In the genomic region with DNA sequence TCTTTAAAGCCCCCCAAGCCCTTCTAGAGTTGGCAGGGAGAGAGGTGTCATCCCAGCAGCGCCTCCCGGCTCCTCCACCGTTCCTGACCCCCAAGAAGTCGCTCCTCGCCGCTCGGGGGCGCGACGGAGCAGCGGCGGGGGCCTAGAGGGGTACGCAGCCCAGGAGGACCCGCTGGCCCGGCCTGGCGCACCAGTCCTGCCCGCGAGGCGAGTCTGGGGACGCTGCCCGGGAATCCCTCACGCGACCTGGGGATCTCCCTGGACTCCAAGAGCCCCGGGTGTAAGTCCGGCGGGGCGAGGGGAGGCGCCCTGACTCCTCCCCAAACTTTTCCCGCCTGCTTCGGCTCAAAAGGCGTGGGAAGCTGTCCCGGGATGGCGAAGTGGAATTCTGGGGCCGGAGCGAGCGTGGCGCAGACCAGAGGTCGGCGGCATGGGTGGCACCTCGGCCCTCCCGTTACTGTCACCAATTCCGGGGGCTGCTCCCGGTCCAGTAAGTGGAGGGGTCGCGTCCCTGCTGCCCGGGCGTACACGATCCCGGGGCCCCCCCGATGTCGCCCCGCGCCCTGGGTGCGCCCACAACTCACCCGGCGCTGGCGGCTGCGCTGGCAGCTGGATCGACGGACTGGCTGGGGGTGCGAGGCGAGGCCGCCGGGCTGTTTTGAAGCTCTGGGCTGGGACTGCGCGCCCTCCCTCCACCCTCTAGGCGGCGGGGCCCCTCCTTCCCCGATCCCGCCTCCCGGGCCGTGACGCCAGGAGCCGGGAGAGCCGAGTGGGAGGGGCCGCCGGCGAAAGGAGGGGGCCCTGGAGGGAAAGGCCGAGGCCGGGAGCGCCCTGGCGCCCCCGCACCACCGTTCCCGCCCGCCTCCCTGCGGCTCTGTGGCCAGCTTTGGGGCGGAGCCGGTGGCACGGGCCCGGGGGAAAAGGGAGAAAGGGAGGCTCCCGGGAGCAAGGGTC, we compare ENCODE assay signal across 9 cellular contexts. TPM values are rescaled to one million over a fixed set of nuclear protein-coding genes. Genes with fewer than 3 reads are reported as not detected.
A peak's percentile ranks its signal among the peaks of the same experiment; 100 is the strongest.
DNase-seq lines count a peak whose midpoint lies in the region; ATAC-seq, FAIRE-seq and TF ChIP-seq lines count a peak whose summit lies in the region.
"Had no signal": no experiment of that assay in that cellular context is flagged by ENCODE, and none has a peak within 500 bp of the region (broad histone marks: within the 10 kb centered on the region; RNA-seq: fewer than 3 reads in every experiment).

A gene with protein sequence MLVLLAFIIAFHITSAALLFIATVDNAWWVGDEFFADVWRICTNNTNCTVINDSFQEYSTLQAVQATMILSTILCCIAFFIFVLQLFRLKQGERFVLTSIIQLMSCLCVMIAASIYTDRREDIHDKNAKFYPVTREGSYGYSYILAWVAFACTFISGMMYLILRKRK (minus strand): TSS at position 634 of the 954 bp plus-strand sequence. CDS start 32,981 bp downstream, outside the sequence.

- no peak within 1 kb of the TSS for H3K14ac ChIP-seq in H1 (ENCODE audit: insufficient read length)

- peak within 1 kb of the TSS; percentile 43; the same call in 1 of the 2 replicates for H2BK12ac ChIP-seq in H1 (ENCODE audit: low read depth, low read length)

- H3K4me1 ChIP-seq in NT2/D1 (ENCODE audit: insufficient read depth, insufficient read length) = peaks cover 28% of the 10 kb centered on the region
- peaks cover 16 to 39% (median 22%) of the 10 kb centered on the region in 4 experiments for H3K4me1 ChIP-seq in H1 (replicated peaks in 1 of 4; ENCODE audit: control insufficient read depth in 3 of 4, insufficient read depth in 4 of 4, low read length in 3 of 4)
- peaks cover 0 to 3% (median 0%) of the 10 kb centered on the region in 4 donors for H3K4me1 ChIP-seq in right lobe of liver
- peaks cover 27% of the 10 kb centered on the region for H3K4me1 ChIP-seq in testis

- peaks cover 5 to 7% of the 10 kb centered on the region in 2 experiments for H4K20me1 ChIP-seq in H1 (replicated peaks in 1 of 2; ENCODE audit: control insufficient read depth in 1 of 2, insufficient read depth in 2 of 2, low read length in 2 of 2)

- H3K27me3 ChIP-seq in NT2/D1 (ENCODE audit: insufficient read depth, insufficient read length) (no peaks in the 10 kb centered on the region), H1 (replicated peaks in 1 of 4; ENCODE audit: control insufficient read depth in 3 of 4, extremely low read depth in 1 of 4, insufficient read depth in 3 of 4, low read length in 3 of 4) (no peaks in the 10 kb centered on the region), right lobe of liver (no peaks in the 10 kb centered on the region), testis (no peaks in the 10 kb centered on the region)

- peak within 1 kb of the TSS; percentile 44 for H3K56ac ChIP-seq in H1 (replicated peaks; ENCODE audit: insufficient read length, low read depth, low read length)

- peak; percentile 15 for DNase-seq in stimulated activated CD4-positive, alpha-beta T cell treated with anti-CD3 and anti-CD28 coated beads, Interleukin-15, amount 100 ng/mL, for 24 hours
- DNase-seq in stimulated activated CD4-positive, alpha-beta T cell treated with anti-CD3 and anti-CD28 coated beads, Interleukin-4, amount 100 ng/mL, for 1 hour = no peak
- DNase-seq in NT2/D1 (ENCODE audit: low read depth, low spot score) = peak; percentile 64
- DNase-seq in H1 (ENCODE audit: low read depth in 1 of 2, low spot score in 2 of 2) = peak; percentile 31 to 90
- DNase-seq in right lobe of liver = peak; percentile 85 to 87 (median 86)
- DNase-seq in testis = peak; percentile 68

- peak; percentile 94 to 97 (median 96) for ATAC-seq in right lobe of liver
- ATAC-seq in HG03439 (IDR thresholded peaks at IDR 0.05; ENCODE audit: unreplicated experiment) = no peak
- ATAC-seq in GM21529 (IDR thresholded peaks at IDR 0.05; ENCODE audit: unreplicated experiment) = no peak

- H3K4me2 ChIP-seq in H1 (ENCODE audit: insufficient read depth in 1 of 2, low read depth in 2 of 2, low read length in 2 of 2) = peak within 1 kb of the TSS; percentile 41 to 91

- H2BK20ac ChIP-seq in H1 (ENCODE audit: low read length) = peak within 1 kb of the TSS; percentile 61; the same call in 1 of the 2 replicates

- H3K27ac ChIP-seq in H1 (ENCODE audit: low read depth, low read length) (peak within 1 kb of the TSS; percentile 33; the same call in 1 of the 2 replicates), right lobe of liver (peak within 1 kb of the TSS; percentile 67 to 74 (median 74)), testis (peak within 1 kb of the TSS; percentile 84 to 88)

- no peak within 1 kb of the TSS for H2AK5ac ChIP-seq in H1 (ENCODE audit: low read depth, low read length)

- H4K8ac ChIP-seq in H1 (ENCODE audit: extremely low read depth, insufficient read depth, low read length) = peak within 1 kb of the TSS; percentile 76

- H3K4me3 ChIP-seq in NT2/D1 (ENCODE audit: insufficient read length, low read depth) (peak within 1 kb of the TSS; percentile 78), H1 (ENCODE audit: extremely low read depth in 1 of 4, insufficient read depth in 2 of 4, low read depth in 3 of 4, low read length in 4 of 4) (peak within 1 kb of the TSS; percentile 41 to 85 (median 62)), right lobe of liver (peak within 1 kb of the TSS; percentile 79 to 96 (median 84)), testis (peak within 1 kb of the TSS; percentile 85 to 91)

- H3K9me3 ChIP-seq in NT2/D1 (ENCODE audit: insufficient read depth, low read length) (peaks cover 11% of the 10 kb centered on the region), H1 (ENCODE audit: insufficient read depth in 2 of 2, low read depth in 1 of 2, low read length in 1 of 2) (no peaks in the 10 kb centered on the region), right lobe of liver (no peaks in the 10 kb centered on the region), testis (no peaks in the 10 kb centered on the region)

- CTCF ChIA-PET in H1 (lab: Charles Lee; ENCODE audit: partially characterized antibody) = interaction anchor here (0.7 to 3.9 kb wide), 28 partner anchors 8 to 338 kb away, joined by 3 to 22 read pairs (median 4); a partner anchor contains a TSS

- TF ChIP-seq EP300 in H1 (IDR thresholded peaks at IDR 0.05; ENCODE audit: borderline replicate concordance in 1 of 2, low read depth in 2 of 2, low read length in 2 of 2) = 0 out of 3 replicates have a peak, but pooled peaks of 1 of the 2 experiments have one; percentile 49

- WGBS in H1 (ENCODE audit: extremely low coverage in 1 of 2, insufficient coverage in 1 of 2, insufficient read length in 1 of 2, insufficient replicate concordance in 2 of 2, low coverage in 1 of 2, low lambda C conversion rate in 2 of 2, missing lambda C conversion rate in 1 of 2), 2 experiments = 2% methylated on average over 73 of the region's 92 CpGs; no CpG with 5 or more reads in 1 of the 2 experiments
- 3% methylated on average over 5 of the region's 92 CpGs for WGBS in right lobe of liver (ENCODE audit: insufficient coverage, low coverage, low lambda C conversion rate, missing lambda C conversion rate)
- 0 to 1% methylated on average over 30 to 34 of the region's 92 CpGs for WGBS in testis, 2 donors

- H3K23me2 ChIP-seq in H1 (ENCODE audit: low read depth, low read length) = peaks cover 9% of the 10 kb centered on the region; the same call in 1 of the 2 replicates

- H3K36me3 ChIP-seq in NT2/D1 (ENCODE audit: insufficient read depth, insufficient read length, low read length) (no peaks in the 10 kb centered on the region), H1 (ENCODE audit: control insufficient read depth in 2 of 4, insufficient read depth in 4 of 4, low read length in 3 of 4) (no peaks in the 10 kb centered on the region), right lobe of liver (no peaks in the 10 kb centered on the region), testis (ENCODE audit: low read depth, missing control alignments) (no peaks in the 10 kb centered on the region)

- peak within 1 kb of the TSS; percentile 45 for H4K91ac ChIP-seq in H1 (replicated peaks; ENCODE audit: insufficient read length, low read length)

- peaks cover 8% of the 10 kb centered on the region; the same call in 1 of the 2 replicates for H3K79me1 ChIP-seq in H1 (ENCODE audit: low read depth, low read length)

- peak; percentile 63 to 75 for TF ChIP-seq RAD21 in H1 (IDR thresholded peaks at IDR 0.05 in 1 of 2, conservative IDR thresholded peaks at IDR 0.05 in 1 of 2; ENCODE audit: low read depth in 2 of 2, low read length in 2 of 2)

- no peak within 1 kb of the TSS for H3K4ac ChIP-seq in H1 (replicated peaks; ENCODE audit: insufficient read length, low read depth, low read length)

- H3K18ac ChIP-seq in H1 (ENCODE audit: extremely low read depth, low read length) = peak within 1 kb of the TSS; percentile 66; the same call in 1 of the 2 replicates

- no peak within 1 kb of the TSS for H3K23ac ChIP-seq in H1 (ENCODE audit: insufficient read length)

- peak in 1 of 2 experiments; percentile 51; a peak in 2 of 3 replicates for TF ChIP-seq POLR2A in H1 (IDR thresholded peaks at IDR 0.05; ENCODE audit: control extremely low read depth in 1 of 2, low read depth in 2 of 2, low read length in 2 of 2)
- TF ChIP-seq POLR2A in right lobe of liver (IDR thresholded peaks at IDR 0.05) = peak; percentile 76
- no peak for TF ChIP-seq POLR2A in testis (IDR thresholded peaks at IDR 0.05)

- H3K79me2 ChIP-seq in H1 (ENCODE audit: control insufficient read depth in 1 of 2, insufficient read depth in 2 of 2, low read length in 2 of 2) = peaks cover 0 to 2% of the 10 kb centered on the region in 2 experiments; a peak in 1 of 4 replicates

- TF ChIP-seq CTCF in H1 (IDR thresholded peaks at IDR 0.05; ENCODE audit: control extremely low read depth in 1 of 3, insufficient read depth in 1 of 3, low read depth in 1 of 3, low read length in 3 of 3) (peak; percentile 77 to 80 (median 79)), right lobe of liver (IDR thresholded peaks at IDR 0.05) (peak; percentile 40 to 58 (median 42)), testis (IDR thresholded peaks at IDR 0.05) (peak; percentile 46 to 59 (median 53))

- H2BK5ac ChIP-seq in H1 (ENCODE audit: low read depth, low read length) = peak within 1 kb of the TSS; percentile 71; the same call in 1 of the 2 replicates

- POLR2A ChIA-PET in H1 (lab: Charles Lee; ENCODE audit: partially characterized antibody) = interaction anchor here (0.9 to 1.1 kb wide), 3 partner anchors 10 to 42 kb away, joined by 3 to 4 read pairs (median 4); no protein-coding TSS in a partner anchor

- H2AFZ ChIP-seq in H1 (ENCODE audit: low read length) = peak within 1 kb of the TSS; percentile 48

- H3K9ac ChIP-seq in NT2/D1 (ENCODE audit: insufficient read length, low read depth) (peak within 1 kb of the TSS; percentile 89), H1 (replicated peaks in 1 of 4; ENCODE audit: extremely low read depth in 1 of 4, low read depth in 3 of 4, low read length in 3 of 4) (peak within 1 kb of the TSS in 2 of 4 experiments; percentile 42 to 52; a peak in 4 of 7 replicates)

- FAIRE-seq in H1 (lab: Jason Lieb, UNC) = no peak
- FAIRE-seq: colon had no signal

- H2BK120ac ChIP-seq in H1 (replicated peaks; ENCODE audit: low read depth, low read length) = peak within 1 kb of the TSS; percentile 24

- intact Hi-C loops in right lobe of liver (cut with DNase I) (no loop called here), testis (cut with DNase I; ENCODE audit: low total_unique reads) (no loop called here)

- H2BK15ac ChIP-seq in H1 (ENCODE audit: low read length) = peak within 1 kb of the TSS; percentile 31; the same call in 1 of the 2 replicates

- peak within 1 kb of the TSS; percentile 75 for H4K5ac ChIP-seq in H1 (ENCODE audit: insufficient read length, low read depth, low read length)

RNA-seq across cellular contexts. Expression of the gene that starts here (rescaled TPM):
- 21.8 and 22.6 TPM in 2 replicates for total RNA-seq in H1 (2021; fragmentation: NEBNext Ultra II Directional; extraction: Animal tissue kit (Norgen Biotek cat#: 25700))
- polyA plus RNA-seq in H1 (2011; rRNA removed) (13.5 and 23.3 TPM in 2 replicates), testis (ENCODE audit: insufficient read depth, low read depth, low replicate concordance) (18.4 TPM)
- 8.8 TPM for polyA plus RNA-seq in H1 (2011; cell fraction: cytosol; rRNA removed)
- 17.4 TPM for polyA plus RNA-seq in H1 (2011; cell fraction: nucleus; rRNA removed)
- polyA plus RNA-seq in H1 (2012, experiment 1 of 2) = 18.9 to 24.7 TPM (median 22.2 TPM) in 4 replicates
- 13.7 TPM for polyA plus RNA-seq in H1 (2012, experiment 2 of 2)
- 22.0 TPM for polyA plus RNA-seq in H1 (2013, experiment 1 of 2)
- 23.3 TPM for polyA plus RNA-seq in H1 (2013, experiment 2 of 2)
- polyA minus RNA-seq in H1 (2011; rRNA and poly(A)+ RNA removed) = 36.1 and 42.7 TPM in 2 replicates
- 13.1 TPM for polyA minus RNA-seq in H1 (2011; cell fraction: cytosol; rRNA and poly(A)+ RNA removed)
- 8.5 TPM for polyA minus RNA-seq in H1 (2011; cell fraction: nucleus; rRNA and poly(A)+ RNA removed)
- total RNA-seq in right lobe of liver (10 to 100 TPM; 38.5 to 95.6 (median 58.4) TPM), testis (10 to 100 TPM in 1 of 2 donors, 1 to 10 TPM in 1; 9.3 to 13.1 TPM)

Comparison
In these comparisons a context has a peak if more than half of its experiments do, and no peak if none do; other contexts are left out.
1. H3K27ac ChIP-seq: peak in every context shown above with its lines; median percentile 86 in testis; 74 in right lobe of liver; 33 in H1.
2. ATAC-seq: peak in right lobe of liver (4 of 4); none in HG03439 (single experiment) and GM21529 (single experiment).
3. Peak in every context shown above with its lines, with median percentiles within 50 percentile points of each other: H3K4me3 ChIP-seq and CTCF ChIP-seq.